ENCODE assay signal across 29 cellular contexts in the genomic region with DNA sequence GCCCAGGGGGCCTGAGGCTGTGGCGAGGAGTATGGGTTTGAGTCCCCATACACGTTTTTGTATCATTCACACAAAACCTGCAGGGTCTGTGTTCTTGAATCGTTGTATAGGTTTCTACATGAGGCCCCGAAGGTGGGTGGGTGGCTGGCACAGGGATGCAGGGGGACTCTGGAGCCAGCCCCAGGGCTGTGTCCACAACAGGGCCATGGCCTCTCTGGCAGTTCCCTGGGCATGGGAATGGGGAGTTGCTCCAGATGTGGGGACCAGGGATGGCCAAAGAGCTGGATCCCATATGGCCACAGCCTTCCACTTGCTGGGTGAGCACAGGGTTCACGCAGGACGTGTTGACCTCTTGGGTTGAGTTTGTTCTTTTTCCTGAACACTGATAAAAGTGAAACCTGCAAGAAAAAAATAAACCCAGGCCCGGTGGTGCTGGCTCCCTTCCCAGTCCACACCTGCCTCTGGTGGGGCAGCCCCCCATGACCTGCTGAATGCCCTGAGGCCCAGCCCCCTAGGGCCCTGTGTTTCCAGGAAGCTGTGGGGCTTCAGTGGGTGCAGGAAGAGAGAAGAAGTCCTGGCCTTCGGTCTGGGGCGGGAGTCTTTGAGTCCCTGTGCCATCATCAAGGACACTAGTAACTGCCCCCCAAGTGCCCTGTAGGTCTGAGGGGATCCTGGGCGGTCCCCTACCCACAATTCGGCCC. TPM values are rescaled to one million over a fixed set of nuclear protein-coding genes. Genes with fewer than 3 reads are reported as not detected.
DNase-seq lines count a peak whose midpoint lies in the region; ATAC-seq, FAIRE-seq and TF ChIP-seq lines count a peak whose summit lies in the region.
"Had no signal": no experiment of that assay in that cellular context is flagged by ENCODE, and none has a peak within 500 bp of the region (broad histone marks: within the 10 kb centered on the region; RNA-seq: fewer than 3 reads in every experiment).

No MANE protein-coding gene starts in this region.

- no peak overlapping the region for H3K4me3 ChIP-seq in Caco-2 (ENCODE audit: low read depth, low read length)
- no peak overlapping the region for H3K4me3 ChIP-seq in dorsolateral prefrontal cortex
- no peak overlapping the region for H3K4me3 ChIP-seq in mesenchymal stem cell (ENCODE audit: insufficient read depth in 1 of 2, low read depth in 1 of 2, low read length in 2 of 2)
- peak overlapping the region in 1 of 4 donors; percentile 46 for H3K4me3 ChIP-seq in stomach
- no peak overlapping the region for H3K4me3 ChIP-seq in OCI-LY7 (ENCODE audit: low read depth, low read length, poor library complexity, severe bottlenecking)
- no peak overlapping the region for H3K4me3 ChIP-seq in psoas muscle
- H3K4me3 ChIP-seq: coronary artery, mucosa of descending colon, smooth muscle cell had no signal

- POLR2A ChIA-PET in Caco-2 (lab: Charles Lee) (no interaction called here), OCI-LY7 (lab: Charles Lee) (interaction anchor here (0.5 to 0.7 kb wide), 2 partner anchors 71 to 1145 kb away, joined by 3 to 6 read pairs; no protein-coding TSS in a partner anchor)

- no peaks in the 10 kb centered on the region for H3K27me3 ChIP-seq in Caco-2 (replicated peaks; ENCODE audit: control insufficient read depth, insufficient read depth, low read length)
- H3K27me3 ChIP-seq in dorsolateral prefrontal cortex: no peaks in the 10 kb centered on the region
- peaks cover 0 to 25% of the 10 kb centered on the region in 2 experiments for H3K27me3 ChIP-seq in mesenchymal stem cell (ENCODE audit: control insufficient read depth in 1 of 2, insufficient read depth in 1 of 2, low read length in 2 of 2)
- peaks cover 0 to 20% (median 0%) of the 10 kb centered on the region in 3 donors for H3K27me3 ChIP-seq in stomach
- peaks cover 0 to 11% (median 2%) of the 10 kb centered on the region in 3 donors for H3K27me3 ChIP-seq in psoas muscle (ENCODE audit: insufficient read depth in 3 of 3, low read length in 2 of 3)

- DNase-seq in Caco-2 (no peak), dorsolateral prefrontal cortex (no peak), mesenchymal stem cell (no peak), stomach (peak; percentile 82), OCI-LY7 (ENCODE audit: low spot score) (no peak), psoas muscle (no peak), GM12891 (ENCODE audit: insufficient read length, low spot score) (no peak)
- DNase-seq in activated T-cell treated with anti-CD3 and anti-CD28 coated beads, Interleukin-2, amount 50 U/mL, for 24 hours: no peak
- DNase-seq: ACHN; activated gamma-delta T cell treated with Interleukin-2 at 50 U/mL for 16 hours; activated naive CD8-positive, alpha-beta T cell treated with anti-CD3 and anti-CD28 coated beads, Interleukin-2, amount 50 U/mL, for 24 hours; activated T-cell treated with anti-CD3 and anti-CD28 coated beads, Interleukin-2, amount 50 U/mL, for 4 hours; caudate nucleus; CD8-positive, alpha-beta memory T cell; DMS 273 treated with DMSO at 0.1 percent for 48 hours; effector memory CD8-positive, alpha-beta T cell; HCEC 1CT; islet precursor cell; left ventricle myocardium superior; mucosa of descending colon; NCI-H146; stimulated activated naive CD8-positive, alpha-beta T cell treated with anti-CD3 and anti-CD28 coated beads, Interleukin-15, Interleukin-2, amounts not matched to agents 100 U/mL and 50 U/mL, for 24 hours had no signal

- no peak overlapping the region for H3K4me2 ChIP-seq in mesenchymal stem cell (ENCODE audit: low read length, poor library complexity, severe bottlenecking)
- no peak overlapping the region for H3K4me2 ChIP-seq in OCI-LY7 (ENCODE audit: low read length)
- H3K4me2 ChIP-seq: smooth muscle cell had no signal

- peaks cover 17% of the 10 kb centered on the region for H3K79me1 ChIP-seq in mesenchymal stem cell (replicated peaks; ENCODE audit: low read length, poor library complexity, severe bottlenecking)

- peak overlapping the region; percentile 53 for H4K8ac ChIP-seq in mesenchymal stem cell (ENCODE audit: low read length)

- H3K4ac ChIP-seq in mesenchymal stem cell (ENCODE audit: low read depth in 1 of 2, low read length in 2 of 2): peak overlapping the region in 1 of 2 experiments; percentile 83

- H3K27ac Mint-ChIP-seq in Caco-2 (ENCODE audit: unreplicated experiment): peak overlapping the region; percentile 87
- no peak overlapping the region for H3K27ac Mint-ChIP-seq in activated T-cell treated with anti-CD3 and anti-CD28 coated beads, Interleukin-2, amount 50 U/mL, for 24 hours
- H3K27ac Mint-ChIP-seq: activated naive CD8-positive, alpha-beta T cell treated with anti-CD3 and anti-CD28 coated beads, Interleukin-2, amount 50 U/mL, for 24 hours; B cell; effector memory CD8-positive, alpha-beta T cell; natural killer cell treated with Interleukin-12 subunit alpha and Interleukin-12 subunit beta and Interleukin-15 and Interleukin-18, amount 100 ng/mL, for 72 hours had no signal

- H2AFZ ChIP-seq in mesenchymal stem cell (ENCODE audit: low read depth, low read length): no peak overlapping the region
- H2AFZ ChIP-seq in OCI-LY7 (ENCODE audit: low read length): no peak overlapping the region

- CTCF ChIA-PET in Caco-2 (lab: Charles Lee): interaction anchor here (0.5 to 2.1 kb wide), 4 partner anchors 12 to 21 kb away, joined by 3 to 34 read pairs (median 20); no protein-coding TSS in a partner anchor
- CTCF ChIA-PET in OCI-LY7 (lab: Charles Lee; ENCODE audit: unreplicated experiment): no interaction called here

- H3K9me3 ChIP-seq in Caco-2 (no peaks in the 10 kb centered on the region), mesenchymal stem cell (ENCODE audit: control insufficient read depth, low read length) (no peaks in the 10 kb centered on the region), stomach (no peaks in the 10 kb centered on the region), OCI-LY7 (ENCODE audit: low read length) (no peaks in the 10 kb centered on the region), psoas muscle (no peaks in the 10 kb centered on the region)
- H3K9me3 ChIP-seq: mucosa of descending colon had no signal

- peak overlapping the region in 40 of 59 donors; percentile 0 to 99 (median 59) for H3K27ac ChIP-seq in dorsolateral prefrontal cortex
- no peak overlapping the region for H3K27ac ChIP-seq in mesenchymal stem cell (ENCODE audit: low read length, poor library complexity, severe bottlenecking)
- peak overlapping the region; percentile 89 to 95 (median 90) for H3K27ac ChIP-seq in stomach
- H3K27ac ChIP-seq in OCI-LY7 (ENCODE audit: low read depth, low read length, poor library complexity, severe bottlenecking): no peak overlapping the region
- H3K27ac ChIP-seq in psoas muscle: no peak overlapping the region
- H3K27ac ChIP-seq: RWPE1 had no signal

- intact Hi-C loops in Caco-2 (cut with micrococcal nuclease; ENCODE audit: unreplicated experiment) (loop anchor here (1.0 kb wide), 1 partner anchor 12 kb away; no protein-coding TSS in a partner anchor), dorsolateral prefrontal cortex (cut with DNase I) (no loop called here), stomach (cut with DNase I; ENCODE audit: low total_unique reads) (no loop called here), OCI-LY7 (cut with micrococcal nuclease; ENCODE audit: unreplicated experiment) (no loop called here), psoas muscle (cut with DNase I) (no loop called here)

- H3K36me3 ChIP-seq in Caco-2 (ENCODE audit: control insufficient read depth, insufficient read depth, low read length) (peaks cover 4% of the 10 kb centered on the region), mesenchymal stem cell (ENCODE audit: control insufficient read depth in 1 of 2, insufficient read depth in 2 of 2, low read depth in 1 of 2, low read length in 2 of 2) (peaks cover 0 to 28% of the 10 kb centered on the region in 2 experiments), stomach (peaks cover 0 to 24% (median 2%) of the 10 kb centered on the region in 4 donors), OCI-LY7 (ENCODE audit: insufficient read depth, low read length) (no peaks in the 10 kb centered on the region), psoas muscle (ENCODE audit: insufficient read depth in 1 of 2, low read depth in 1 of 2) (no peaks in the 10 kb centered on the region)

- FAIRE-seq in GM12891 (lab: Jason Lieb, UNC): no peak
- FAIRE-seq: astrocyte, TTC549 had no signal

- H3K36me3 Mint-ChIP-seq in Caco-2 (ENCODE audit: insufficient read depth, unreplicated experiment): peaks cover 75% of the 10 kb centered on the region
- H3K36me3 Mint-ChIP-seq in activated T-cell treated with anti-CD3 and anti-CD28 coated beads, Interleukin-2, amount 50 U/mL, for 24 hours (ENCODE audit: low read depth): no peaks in the 10 kb centered on the region
- H3K36me3 Mint-ChIP-seq: CD8-positive, alpha-beta memory T cell; natural killer cell treated with Interleukin-12 subunit alpha and Interleukin-12 subunit beta and Interleukin-15 and Interleukin-18, amount 100 ng/mL, for 72 hours had no signal

- H3K18ac ChIP-seq in mesenchymal stem cell (ENCODE audit: low read depth in 1 of 2, low read length in 2 of 2): no peak overlapping the region

- H3K23ac ChIP-seq in mesenchymal stem cell (ENCODE audit: low read length in 2 of 2): no peak overlapping the region

- peak overlapping the region; percentile 46 for H3K4me3 Mint-ChIP-seq in Caco-2 (ENCODE audit: unreplicated experiment)
- no peak overlapping the region for H3K4me3 Mint-ChIP-seq in activated T-cell treated with anti-CD3 and anti-CD28 coated beads, Interleukin-2, amount 50 U/mL, for 24 hours
- H3K4me3 Mint-ChIP-seq: activated naive CD8-positive, alpha-beta T cell treated with anti-CD3 and anti-CD28 coated beads, Interleukin-2, amount 50 U/mL, for 24 hours; activated T-cell treated with anti-CD3 and anti-CD28 coated beads, Interleukin-2, amount 50 U/mL, for 4 hours; B cell; CD8-positive, alpha-beta memory T cell; effector memory CD8-positive, alpha-beta T cell; natural killer cell treated with Interleukin-12 subunit alpha and Interleukin-12 subunit beta and Interleukin-15 and Interleukin-18, amount 100 ng/mL, for 72 hours had no signal

- TF ChIP-seq POLR2A in stomach (IDR thresholded peaks at IDR 0.05) (no peak), GM12891 (IDR thresholded peaks at IDR 0.05; ENCODE audit: low read depth, low read length) (no peak)

- WGBS in mesenchymal stem cell: 90% methylated on average over 10 of the region's 11 CpGs
- 30 to 58% (median 38%) methylated on average over 10 to 11 of the region's 11 CpGs for WGBS in stomach, 5 donors
- WGBS in psoas muscle, 3 donors: 74 to 77% (median 77%) methylated on average over 11 of the region's 11 CpGs

- H4K91ac ChIP-seq in mesenchymal stem cell (ENCODE audit: low read length): no peak overlapping the region

- H2BK15ac ChIP-seq in mesenchymal stem cell (ENCODE audit: low read depth, poor library complexity, severe bottlenecking): no peak overlapping the region

- no peak overlapping the region for H3K14ac ChIP-seq in mesenchymal stem cell (ENCODE audit: low read length in 2 of 2)

- no peak for TF ChIP-seq EP300 in stomach (IDR thresholded peaks at IDR 0.05)

- H3K9me2 ChIP-seq in OCI-LY7 (ENCODE audit: insufficient read depth, low read length): no peaks in the 10 kb centered on the region

- no peak overlapping the region for H2BK5ac ChIP-seq in mesenchymal stem cell (ENCODE audit: low read depth, low read length, poor library complexity, severe bottlenecking)

- H3K4me1 ChIP-seq in Caco-2: peaks cover 66% of the 10 kb centered on the region
- peaks cover 85% of the 10 kb centered on the region for H3K4me1 ChIP-seq in mesenchymal stem cell (ENCODE audit: control insufficient read depth, insufficient read depth, low read depth, low read length)
- H3K4me1 ChIP-seq in stomach: peaks cover 67 to 87% (median 79%) of the 10 kb centered on the region in 4 donors
- H3K4me1 ChIP-seq in OCI-LY7 (ENCODE audit: insufficient read depth, low read length, poor library complexity, severe bottlenecking): peaks cover 9% of the 10 kb centered on the region
- no peaks in the 10 kb centered on the region for H3K4me1 ChIP-seq in psoas muscle

- peaks cover 21% of the 10 kb centered on the region for H3K4me1 Mint-ChIP-seq in Caco-2 (ENCODE audit: low read depth, unreplicated experiment)
- peaks cover 3% of the 10 kb centered on the region for H3K4me1 Mint-ChIP-seq in activated T-cell treated with anti-CD3 and anti-CD28 coated beads, Interleukin-2, amount 50 U/mL, for 24 hours (ENCODE audit: low read depth)
- H3K4me1 Mint-ChIP-seq: activated naive CD8-positive, alpha-beta T cell treated with anti-CD3 and anti-CD28 coated beads, Interleukin-2, amount 50 U/mL, for 24 hours; B cell had no signal

- TF ChIP-seq CTCF in Caco-2 (IDR thresholded peaks at IDR 0.05; ENCODE audit: insufficient read depth in 1 of 2, low read depth in 1 of 2, low read length in 1 of 2, severe bottlenecking in 1 of 2, unreplicated experiment in 1 of 2): no peak
- no peak for TF ChIP-seq CTCF in dorsolateral prefrontal cortex (IDR thresholded peaks at IDR 0.05 in 54 of 56, conservative IDR thresholded peaks at IDR 0.05 in 2 of 56; ENCODE audit: low read depth in 1 of 56, partially characterized antibody in 56 of 56)
- no peak for TF ChIP-seq CTCF in stomach (IDR thresholded peaks at IDR 0.05)
- no peak for TF ChIP-seq CTCF in OCI-LY7 (conservative IDR thresholded peaks at IDR 0.05; ENCODE audit: low read length)
- TF ChIP-seq CTCF in psoas muscle (IDR thresholded peaks at IDR 0.05): no peak

- no peak overlapping the region for H2BK120ac ChIP-seq in mesenchymal stem cell (ENCODE audit: low read depth, low read length)

- ATAC-seq in psoas muscle: no peak
- ATAC-seq: activated naive CD8-positive, alpha-beta T cell treated with anti-CD3 and anti-CD28 coated beads, Interleukin-2, amount 50 U/mL, for 24 hours; activated T-cell treated with anti-CD3 and anti-CD28 coated beads, Interleukin-2, amount 50 U/mL, for 4 hours; effector memory CD8-positive, alpha-beta T cell; left ventricle myocardium superior; mucosa of descending colon; natural killer cell treated with Interleukin-12 subunit alpha and Interleukin-12 subunit beta and Interleukin-15 and Interleukin-18, amount 100 ng/mL, for 72 hours; stimulated activated naive CD8-positive, alpha-beta T cell treated with anti-CD3 and anti-CD28 coated beads, Interleukin-15, Interleukin-2, amounts not matched to agents 100 U/mL and 50 U/mL, for 24 hours had no signal

- H4K20me1 ChIP-seq in OCI-LY7 (ENCODE audit: insufficient read depth, low read length): no peaks in the 10 kb centered on the region

- H2BK12ac ChIP-seq in mesenchymal stem cell (ENCODE audit: low read length in 2 of 2): peak overlapping the region in 1 of 2 experiments; percentile 38

- BruUV-seq in Caco-2 (replicated peaks; lab: Mats Ljungman, UMichigan): no TSS peak
- no TSS peak for BruUV-seq in OCI-LY7 (replicated peaks; lab: Mats Ljungman, UMichigan)

- no peaks in the 10 kb centered on the region for H3K79me2 ChIP-seq in OCI-LY7 (ENCODE audit: insufficient read depth, low read depth, low read length)

- no peaks in the 10 kb centered on the region for H3K9me3 Mint-ChIP-seq in Caco-2 (ENCODE audit: unreplicated experiment)
- H3K9me3 Mint-ChIP-seq in activated T-cell treated with anti-CD3 and anti-CD28 coated beads, Interleukin-2, amount 50 U/mL, for 24 hours: no peaks in the 10 kb centered on the region
- H3K9me3 Mint-ChIP-seq: activated naive CD8-positive, alpha-beta T cell treated with anti-CD3 and anti-CD28 coated beads, Interleukin-2, amount 50 U/mL, for 24 hours; activated T-cell treated with anti-CD3 and anti-CD28 coated beads, Interleukin-2, amount 50 U/mL, for 4 hours; CD8-positive, alpha-beta memory T cell; effector memory CD8-positive, alpha-beta T cell; natural killer cell treated with Interleukin-12 subunit alpha and Interleukin-12 subunit beta and Interleukin-15 and Interleukin-18, amount 100 ng/mL, for 72 hours had no signal

- no peak overlapping the region for H3K9ac ChIP-seq in mesenchymal stem cell (ENCODE audit: low read length)

- no peaks in the 10 kb centered on the region for H3K27me3 Mint-ChIP-seq in Caco-2 (ENCODE audit: insufficient read depth, unreplicated experiment)
- H3K27me3 Mint-ChIP-seq in activated T-cell treated with anti-CD3 and anti-CD28 coated beads, Interleukin-2, amount 50 U/mL, for 24 hours: no peaks in the 10 kb centered on the region
- H3K27me3 Mint-ChIP-seq: activated naive CD8-positive, alpha-beta T cell treated with anti-CD3 and anti-CD28 coated beads, Interleukin-2, amount 50 U/mL, for 24 hours; B cell; effector memory CD8-positive, alpha-beta T cell; natural killer cell treated with Interleukin-12 subunit alpha and Interleukin-12 subunit beta and Interleukin-15 and Interleukin-18, amount 100 ng/mL, for 72 hours had no signal

- peak overlapping the region; percentile 95 for H2AK5ac ChIP-seq in mesenchymal stem cell (ENCODE audit: low read length, severe bottlenecking)

RNA-seq across cellular contexts. Expression of gene MYRF, which starts 16.1 kb away (rescaled TPM):
- total RNA-seq in Caco-2 (2022) (165 and 169 TPM in 2 replicates), dorsolateral prefrontal cortex (100 to 1,000 TPM in 87 of 120 experiments, 10 to 100 TPM in 33; 23.0 to 708 (median 141) TPM), stomach (100 to 1,000 TPM in 3 of 5 donors, 10 to 100 TPM in 1, 1 to 10 TPM in 1; 6.4 to 527 (median 240) TPM), OCI-LY7 (2022) (0.98 and 1.1 TPM in 2 replicates), psoas muscle (under 1 TPM in 3 of 4 donors, not detected in 1; 0.15 to 0.24 (median 0.24) TPM)
- 21.9 TPM for polyA plus RNA-seq in mesenchymal stem cell (2013, experiment 1 of 2)
- 19.4 TPM for polyA plus RNA-seq in mesenchymal stem cell (2013, experiment 2 of 2)
- polyA plus RNA-seq in stomach (10 to 100 TPM; 19.0 to 45.9 (median 20.5) TPM), psoas muscle (under 1 TPM; 0.01 to 0.08 (median 0.08) TPM)
- total RNA-seq in OCI-LY7 (2014; rRNA removed; shearing (Covaris generic)): 0.19 and 0.23 TPM in 2 replicates
- 0.83 TPM for polyA plus RNA-seq in GM12891 (2012; ENCODE audit: low read depth, missing spikeins)

RNA-seq across cellular contexts. Expression of gene TMEM258, which starts 23.9 kb away (rescaled TPM):
- total RNA-seq in Caco-2 (2022): 190 and 197 TPM in 2 replicates
- 100 to 1,000 TPM in 1 of 120 experiments, 10 to 100 TPM in 119; 40.6 to 123 (median 65.5) TPM for total RNA-seq in dorsolateral prefrontal cortex
- polyA plus RNA-seq in mesenchymal stem cell (2013, experiment 1 of 2): 175 TPM
- 180 TPM for polyA plus RNA-seq in mesenchymal stem cell (2013, experiment 2 of 2)
- total RNA-seq in stomach: 10 to 100 TPM in 4 of 5 donors, not detected in 1; 24.1 to 50.3 (median 42.8) TPM
- polyA plus RNA-seq in stomach: 100 to 1,000 TPM; 184 to 274 (median 210) TPM
- 119 and 174 TPM in 2 replicates for total RNA-seq in OCI-LY7 (2014; rRNA removed; shearing (Covaris generic))
- 173 and 174 TPM in 2 replicates for total RNA-seq in OCI-LY7 (2022)
- 10 to 100 TPM; 76.0 to 93.2 (median 80.9) TPM for total RNA-seq in psoas muscle
- 100 to 1,000 TPM; 152 to 177 (median 159) TPM for polyA plus RNA-seq in psoas muscle
- 340 TPM for polyA plus RNA-seq in GM12891 (2012; ENCODE audit: low read depth, missing spikeins)

RNA-seq across cellular contexts. Expression of gene FEN1, which starts 24.2 kb away (rescaled TPM):
- 83.4 and 86.1 TPM in 2 replicates for total RNA-seq in Caco-2 (2022)
- total RNA-seq in dorsolateral prefrontal cortex: 10 to 100 TPM in 100 of 120 experiments, 1 to 10 TPM in 20; 4.7 to 24.3 (median 13.8) TPM
- polyA plus RNA-seq in mesenchymal stem cell (2013, experiment 1 of 2): 10.6 TPM
- 10.7 TPM for polyA plus RNA-seq in mesenchymal stem cell (2013, experiment 2 of 2)
- 10 to 100 TPM in 2 of 5 donors, 1 to 10 TPM in 2, not detected in 1; 4.2 to 24.6 (median 10.4) TPM for total RNA-seq in stomach
- polyA plus RNA-seq in stomach: 10 to 100 TPM in 1 of 3 donors, 1 to 10 TPM in 2; 5.0 to 14.3 (median 10.0) TPM
- total RNA-seq in OCI-LY7 (2014; rRNA removed; shearing (Covaris generic)): 143 and 153 TPM in 2 replicates
- total RNA-seq in OCI-LY7 (2022): 102 and 123 TPM in 2 replicates
- total RNA-seq in psoas muscle: 10 to 100 TPM in 2 of 4 donors, 1 to 10 TPM in 2; 5.7 to 10.5 (median 8.5) TPM
- polyA plus RNA-seq in psoas muscle: 10 to 100 TPM; 10.3 to 30.3 (median 17.1) TPM
- polyA plus RNA-seq in GM12891 (2012; ENCODE audit: low read depth, missing spikeins): 73.7 TPM

RNA-seq across cellular contexts. Expression of gene FADS1, which starts 48.3 kb away (rescaled TPM):
- 108 and 116 TPM in 2 replicates for total RNA-seq in Caco-2 (2022)
- total RNA-seq in dorsolateral prefrontal cortex: 100 to 1,000 TPM in 23 of 120 experiments, 10 to 100 TPM in 97; 47.3 to 195 (median 80.7) TPM
- polyA plus RNA-seq in mesenchymal stem cell (2013, experiment 1 of 2): 262 TPM
- polyA plus RNA-seq in mesenchymal stem cell (2013, experiment 2 of 2): 260 TPM
- total RNA-seq in stomach: 10 to 100 TPM in 4 of 5 donors, not detected in 1; 11.7 to 56.5 (median 17.3) TPM
- polyA plus RNA-seq in stomach: 1 to 10 TPM; 1.8 to 6.4 (median 4.1) TPM
- total RNA-seq in OCI-LY7 (2014; rRNA removed; shearing (Covaris generic)): not detected in 2 replicates
- total RNA-seq in OCI-LY7 (2022): not detected in 2 replicates
- total RNA-seq in psoas muscle: 10 to 100 TPM; 13.7 to 93.2 (median 20.6) TPM
- 10 to 100 TPM in 2 of 3 donors, 1 to 10 TPM in 1; 8.6 to 70.8 (median 16.9) TPM for polyA plus RNA-seq in psoas muscle
- 9.4 TPM for polyA plus RNA-seq in GM12891 (2012; ENCODE audit: low read depth, missing spikeins)

RNA-seq across cellular contexts. Expression of gene FADS2, which starts 59.6 kb away (rescaled TPM):
- total RNA-seq in Caco-2 (2022) (30.6 and 36.3 TPM in 2 replicates), dorsolateral prefrontal cortex (100 to 1,000 TPM in 112 of 120 experiments, 10 to 100 TPM in 8; 72.8 to 347 (median 162) TPM), stomach (10 to 100 TPM in 3 of 5 donors, 1 to 10 TPM in 1, not detected in 1; 9.6 to 15.2 (median 14.0) TPM), OCI-LY7 (2022) (2.3 and 2.8 TPM in 2 replicates), psoas muscle (1 to 10 TPM; 3.3 to 8.4 (median 6.0) TPM)
- polyA plus RNA-seq in mesenchymal stem cell (2013, experiment 1 of 2): 1,185 TPM
- 1,187 TPM for polyA plus RNA-seq in mesenchymal stem cell (2013, experiment 2 of 2)
- polyA plus RNA-seq in stomach (10 to 100 TPM in 1 of 3 donors, 1 to 10 TPM in 2; 3.5 to 17.1 (median 6.4) TPM), psoas muscle (1 to 10 TPM; 2.2 to 5.5 (median 3.6) TPM)
- total RNA-seq in OCI-LY7 (2014; rRNA removed; shearing (Covaris generic)): 0.31 and 0.95 TPM in 2 replicates
- 85.3 TPM for polyA plus RNA-seq in GM12891 (2012; ENCODE audit: low read depth, missing spikeins)

Comparison
In these comparisons a context has a peak if more than half of its experiments do, and no peak if none do; other contexts are left out.
1. H3K27ac ChIP-seq: peak in dorsolateral prefrontal cortex (40 of 59) and stomach (5 of 5); none in mesenchymal stem cell (single experiment), OCI-LY7 (single experiment) and psoas muscle (single experiment).